10 cellular contexts compared by ENCODE assay signal in genomic region chr17:215563-216478, GRCh38. TPM values are rescaled to one million over a fixed set of nuclear protein-coding genes. Genes with fewer than 3 reads are reported as not detected.
A peak's percentile ranks its signal among the peaks of the same experiment; 100 is the strongest.
DNase-seq lines count a peak whose midpoint lies in the region; ATAC-seq, FAIRE-seq and TF ChIP-seq lines count a peak whose summit lies in the region.
"Not testable (repeated sequence)": the region's sequence is repeated elsewhere in the genome, so short reads cannot be mapped to it uniquely, and the experiment has no call there.
"Had no signal": no experiment of that assay in that cellular context is flagged by ENCODE, and none has a peak within 500 bp of the region (broad histone marks: within the 10 kb centered on the region; RNA-seq: fewer than 3 reads in every experiment).

No MANE protein-coding gene starts in this region.

- CTCF ChIA-PET in HEK293 (lab: Yijun Ruan, JAX) = not testable (repeated sequence)

- H3K27ac ChIP-seq in HEK293 (ENCODE audit: extremely low read depth, low read depth, low read length) (peak overlapping the region; percentile 56; the same call in 1 of the 2 replicates), upper lobe of left lung (peak overlapping the region in 1 of 4 donors; percentile 67)
- H3K27ac ChIP-seq in RWPE2 (ENCODE audit: poor library complexity, severe bottlenecking); colonic mucosa; liver (ENCODE audit: low read depth in 1 of 2, low read length in 2 of 2); pancreas: not testable (repeated sequence)

- intact Hi-C loops in colonic mucosa (cut with DNase I); left cardiac atrium (cut with DNase I); pancreas (cut with DNase I): not testable (repeated sequence)

- DNase-seq in Caki2 (ENCODE audit: low read depth) (peak; percentile 11), RWPE2 (ENCODE audit: low spot score) (peak; percentile 49), left cardiac atrium (peak; percentile 58), pancreas (peak in 3 of 6 donors; percentile 54 to 68 (median 59)), upper lobe of left lung (peak; percentile 34 to 81)
- DNase-seq in colonic mucosa = not testable (repeated sequence)

- TF ChIP-seq CTCF in HEK293 (tag by site-specific recombination; IDR thresholded peaks at IDR 0.05); RWPE2 (IDR thresholded peaks at IDR 0.05; ENCODE audit: poor library complexity, severe bottlenecking); colonic mucosa (IDR thresholded peaks at IDR 0.05); liver (IDR thresholded peaks at IDR 0.05; ENCODE audit: low read depth, low read length, missing input control); pancreas (IDR thresholded peaks at IDR 0.05); upper lobe of left lung (IDR thresholded peaks at IDR 0.05): not testable (repeated sequence)

- ATAC-seq in RWPE2 (ENCODE audit: low read depth) = not testable (repeated sequence)
- ATAC-seq in left cardiac atrium (peak; percentile 73 to 84), pancreas (peak in 3 of 4 donors; percentile 15 to 65 (median 30)), upper lobe of left lung (ENCODE audit: low FRiP score in 2 of 2) (peak; percentile 53 to 74)

- POLR2A ChIA-PET in HEK293 (lab: Yijun Ruan, JAX) = not testable (repeated sequence)

- not testable (repeated sequence) for TF ChIP-seq EP300 in upper lobe of left lung (IDR thresholded peaks at IDR 0.05)

- not testable (repeated sequence) for H3K4me1 ChIP-seq in HEK293 (ENCODE audit: control insufficient read depth, insufficient read depth, low read length); RWPE2 (ENCODE audit: insufficient read depth, poor library complexity, severe bottlenecking); colonic mucosa; liver (ENCODE audit: control insufficient read depth in 4 of 4, insufficient read depth in 4 of 4, low read length in 3 of 4); pancreas; upper lobe of left lung

- not testable (repeated sequence) for FAIRE-seq in pancreas (lab: Jason Lieb, UNC)

- not testable (repeated sequence) for H3K36me3 ChIP-seq in HEK293 (ENCODE audit: control insufficient read depth in 2 of 2, insufficient read depth in 1 of 2, low read length in 2 of 2); RWPE2 (ENCODE audit: low read depth); colonic mucosa; liver (ENCODE audit: control insufficient read depth in 4 of 4, insufficient read depth in 3 of 4, low read depth in 1 of 4, low read length in 3 of 4)
- H3K36me3 ChIP-seq in pancreas (peaks cover 0 to 14% (median 7%) of the 10 kb centered on the region in 3 donors), upper lobe of left lung (peaks cover 0 to 14% (median 0%) of the 10 kb centered on the region in 4 donors)

- H3K27me3 ChIP-seq in RWPE2 (ENCODE audit: insufficient read depth, poor library complexity, severe bottlenecking); colonic mucosa; liver (ENCODE audit: control insufficient read depth in 4 of 4, insufficient read depth in 4 of 4, low read length in 3 of 4); pancreas; upper lobe of left lung: not testable (repeated sequence)

- peak overlapping the region; percentile 34 to 78 for H3K9ac ChIP-seq in colonic mucosa (ENCODE audit: low read depth in 2 of 2, low read length in 2 of 2)
- not testable (repeated sequence) for H3K9ac ChIP-seq in liver (ENCODE audit: low read depth in 1 of 2, low read length in 2 of 2)

- in situ Hi-C loops in Caki2 (cut with HindIII; ENCODE audit: low pct_unique_long_range_greater_than_20kb, low sequenced_read_pairs) = not testable (repeated sequence)

- not testable (repeated sequence) for TF ChIP-seq RAD21 in liver (IDR thresholded peaks at IDR 0.05)

- H3K4me3 ChIP-seq in HEK293 (ENCODE audit: low read depth, low read length) = peak overlapping the region; percentile 15
- H3K4me3 ChIP-seq in RWPE2 (ENCODE audit: severe bottlenecking); colonic mucosa: not testable (repeated sequence)
- peak overlapping the region in 1 of 3 donors; percentile 34 for H3K4me3 ChIP-seq in liver (ENCODE audit: low read depth in 1 of 3, low read length in 3 of 3)
- H3K4me3 ChIP-seq in pancreas = peak overlapping the region in 2 of 4 donors; percentile 10 to 28
- peak overlapping the region in 1 of 4 donors; percentile 48 for H3K4me3 ChIP-seq in upper lobe of left lung

- TF ChIP-seq POLR2A in upper lobe of left lung (IDR thresholded peaks at IDR 0.05) = not testable (repeated sequence)

- WGBS in liver = 39% methylated on average over 26 of the region's 29 CpGs
- WGBS in pancreas, 2 donors = 59 to 60% methylated on average over 23 to 26 of the region's 29 CpGs
- 53 to 86% methylated on average over 11 to 18 of the region's 29 CpGs for WGBS in upper lobe of left lung, 2 donors

- H3K9me3 ChIP-seq in HEK293 (ENCODE audit: control insufficient read depth, insufficient read depth, low read depth, low read length); RWPE2 (ENCODE audit: severe bottlenecking); colonic mucosa; liver (ENCODE audit: control insufficient read depth in 4 of 4, low read length in 3 of 4); pancreas; upper lobe of left lung: not testable (repeated sequence)

TF ChIP-seq in HEK293, 187 proteins besides CTCF, POLR2A, EP300 and RAD21 (continues in another document):
- TF ChIP-seq EGR2 (tag by site-specific recombination; IDR thresholded peaks at IDR 0.05; ENCODE audit: low read depth) (0 out of 2 replicates have a peak, but pooled peaks have one; percentile 8), YY1 (tag by site-specific recombination; IDR thresholded peaks at IDR 0.05) (peak; percentile 75), ZNF335 (tag by site-specific recombination; conservative IDR thresholded peaks at IDR 0.05) (peak; percentile 79), ZSCAN30 (tag by site-specific recombination; IDR thresholded peaks at IDR 0.05) (peak; percentile 30; the same call in 1 of the 2 replicates), ZBTB26 (tag by site-specific recombination; optimal IDR thresholded peaks at IDR 0.05) (peak; percentile 11), YY2 (tag by site-specific recombination; IDR thresholded peaks at IDR 0.05) (0 out of 2 replicates have a peak, but pooled peaks have one; percentile 15), TRIM28 (IDR thresholded peaks at IDR 0.05; ENCODE audit: borderline replicate concordance, low read length) (peak; percentile 56; the same call in 1 of the 2 replicates)

TF ChIP-seq in liver, 16 proteins besides CTCF, POLR2A, EP300 and RAD21:
- TF ChIP-seq RXRA (IDR thresholded peaks at IDR 0.05) = peak in 1 of 2 donors; percentile 42
- TF ChIP-seq YY1 (IDR thresholded peaks at IDR 0.05) = peak; percentile 86

RNA-seq across cellular contexts. Expression of gene DOC2B, which starts 34.4 kb away (rescaled TPM):
- 1.7 and 1.8 TPM in 2 replicates for total RNA-seq in Caki2 (2014; rRNA removed; shearing (Covaris generic); ENCODE audit: low replicate concordance)
- total RNA-seq in colonic mucosa = 1 to 10 TPM; 1.3 to 4.4 TPM
- 10 to 100 TPM in 1 of 2 donors, 1 to 10 TPM in 1; 6.8 to 16.4 TPM for total RNA-seq in left cardiac atrium
- 1 to 10 TPM in 1 of 2 donors, under 1 TPM in 1; 0.84 to 1.0 TPM for total RNA-seq in liver
- polyA plus RNA-seq in liver = under 1 TPM; 0.08 to 0.38 TPM
- 10 to 100 TPM in 4 of 6 donors, 1 to 10 TPM in 2; 4.9 to 25.1 (median 11.5) TPM for total RNA-seq in pancreas
- 10 to 100 TPM in 1 of 2 donors, 1 to 10 TPM in 1; 4.3 to 12.1 TPM for polyA plus RNA-seq in pancreas
- 10 to 100 TPM in 1 of 6 donors, 1 to 10 TPM in 5; 1.0 to 10.2 (median 4.4) TPM for total RNA-seq in upper lobe of left lung
- total RNA-seq: H4 had no signal
- polyA plus RNA-seq: CD8-positive, alpha-beta memory T cell had no signal
